8 cellular contexts compared by ENCODE assay signal in the genomic region with DNA sequence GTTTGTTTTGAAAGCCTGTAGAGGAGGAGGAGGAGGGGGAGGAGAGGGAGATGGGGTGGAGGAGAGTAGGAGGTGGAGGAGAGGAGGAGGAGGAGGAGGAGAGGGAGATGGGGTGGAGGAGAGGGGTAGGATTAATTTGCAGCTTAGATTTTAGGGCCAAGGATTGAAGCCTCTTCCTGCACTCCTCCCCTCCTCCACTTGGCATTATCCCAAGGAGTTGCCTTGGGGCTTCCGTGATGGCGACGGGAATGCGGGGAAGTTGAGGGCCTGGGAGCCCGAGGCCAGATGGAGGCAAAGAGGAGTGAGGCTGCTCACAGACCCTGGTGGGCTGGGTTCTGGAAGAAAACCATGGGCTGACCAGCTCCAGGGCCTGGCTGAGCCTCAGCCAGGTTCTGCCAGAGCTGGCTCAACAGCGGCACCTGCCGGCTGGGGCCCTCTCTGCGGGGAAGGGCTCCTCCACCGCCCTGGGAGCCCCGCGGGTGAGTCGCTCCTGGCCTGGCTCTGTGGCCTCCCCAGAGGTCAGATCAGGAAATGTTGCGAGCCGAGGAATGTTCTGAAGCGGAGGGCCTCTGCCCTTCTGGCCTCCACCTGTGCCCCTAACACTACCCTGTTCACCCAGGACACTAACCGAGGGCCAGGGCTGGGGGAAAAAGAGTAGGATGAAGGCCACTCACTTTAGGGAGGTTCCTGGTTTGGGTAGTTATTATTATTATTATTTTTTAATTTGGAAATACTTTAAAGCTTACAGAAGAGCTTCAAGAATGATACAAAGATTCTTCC. TPM values are rescaled to one million over a fixed set of nuclear protein-coding genes. Genes with fewer than 3 reads are reported as not detected.
DNase-seq lines count a peak whose midpoint lies in the region; ATAC-seq and TF ChIP-seq lines count a peak whose summit lies in the region.

No MANE protein-coding gene starts in this region.

- intact Hi-C loops in aorta (cut with DNase I): loop anchor here (1.0 to 2.0 kb wide), 3 partner anchors 45 to 62 kb away; partner anchors contain the start of genes ACBD4 (in 2 of the 2) and HEXIM1 (in 1 of the 2)

- H3K9me3 ChIP-seq in HAP-1 (no peaks in the 10 kb centered on the region), T-helper 17 cell (ENCODE audit: control insufficient read depth, low read length, poor library complexity, severe bottlenecking) (no peaks in the 10 kb centered on the region), right atrium auricular region (no peaks in the 10 kb centered on the region), aorta (ENCODE audit: control insufficient read depth, low read length) (no peaks in the 10 kb centered on the region)

- H3K27me3 ChIP-seq in HAP-1 (ENCODE audit: low read depth): no peaks in the 10 kb centered on the region
- H3K27me3 ChIP-seq in right atrium auricular region: no peaks in the 10 kb centered on the region
- H3K27me3 ChIP-seq in aorta (ENCODE audit: control insufficient read depth in 1 of 2, insufficient read depth in 2 of 2, low read length in 1 of 2): no peaks in the 10 kb centered on the region

- H3K4me1 Mint-ChIP-seq in T-helper 17 cell: no peaks in the 10 kb centered on the region

- no peak overlapping the region for H3K4me3 ChIP-seq in HAP-1
- H3K4me3 ChIP-seq in right atrium auricular region: no peak overlapping the region
- H3K4me3 ChIP-seq in aorta (ENCODE audit: low read length in 2 of 2): no peak overlapping the region

- 2 to 3% methylated on average over 15 to 16 of the region's 16 CpGs for WGBS in aorta, 2 donors

- in situ Hi-C loops in HAP-1 (cut with MboI; ENCODE audit: low sequenced_read_pairs): loop anchor here (5.0 kb wide), 1 partner anchor 60 kb away; the partner anchor contains the start of gene ACBD4

- peaks cover 8% of the 10 kb centered on the region for H3K4me1 ChIP-seq in HAP-1
- peaks cover 0 to 9% of the 10 kb centered on the region in 2 donors for H3K4me1 ChIP-seq in right atrium auricular region
- H3K4me1 ChIP-seq in aorta (ENCODE audit: control insufficient read depth in 1 of 2, insufficient read depth in 2 of 2, low read length in 2 of 2): no peaks in the 10 kb centered on the region

- no peaks in the 10 kb centered on the region for H3K27me3 Mint-ChIP-seq in T-helper 17 cell

- H3K36me3 Mint-ChIP-seq in T-helper 17 cell (ENCODE audit: low read depth): no peaks in the 10 kb centered on the region

- H3K27ac ChIP-seq in right atrium auricular region: peak overlapping the region in 1 of 2 donors; percentile 56
- no peak overlapping the region for H3K27ac ChIP-seq in aorta (ENCODE audit: low read depth in 1 of 2, low read length in 2 of 2)

- no peak overlapping the region for H3K27ac Mint-ChIP-seq in T-helper 17 cell

- peak; percentile 97 to 99 for TF ChIP-seq CTCF in right atrium auricular region (IDR thresholded peaks at IDR 0.05)

- H3K36me3 ChIP-seq in HAP-1 (replicated peaks) (no peaks in the 10 kb centered on the region), right atrium auricular region (no peaks in the 10 kb centered on the region), aorta (ENCODE audit: control insufficient read depth in 1 of 2, insufficient read depth in 2 of 2, low read length in 1 of 2) (no peaks in the 10 kb centered on the region)

- no peak overlapping the region for H3K4me3 Mint-ChIP-seq in T-helper 17 cell

- DNase-seq in DMS53 (lab: John Stamatoyannopoulos, UW) (peak; percentile 94), HAP-1 (ENCODE audit: low spot score in 2 of 2) (peak; percentile 78 to 97), NCI-H1436 (lab: John Stamatoyannopoulos, UW) (peak; percentile 86), T-helper 17 cell (peak; percentile 75 to 92 (median 84)), anterior cingulate cortex (lab: John Stamatoyannopoulos, UW) (peak in 57 of 58 donors; percentile 15 to 88 (median 78)), right atrium auricular region (ENCODE audit: low spot score) (peak; percentile 94), putamen (ENCODE audit: low spot score) (peak; percentile 82), aorta (peak; percentile 94 to 98)

- peak; percentile 100 for ATAC-seq in T-helper 17 cell
- peak; percentile 97 for ATAC-seq in aorta (ENCODE audit: low FRiP score)

RNA-seq across cellular contexts. Expression of gene FMNL1, which starts 23.9 kb away (rescaled TPM):
- total RNA-seq in T-helper 17 cell (100 to 1,000 TPM; 509 to 550 TPM), right atrium auricular region (10 to 100 TPM in 1 of 2 donors, 1 to 10 TPM in 1; 7.6 to 13.6 TPM), aorta (10 to 100 TPM; 24.0 to 51.7 TPM)
- polyA plus RNA-seq in aorta: 10 to 100 TPM in 1 of 2 donors, 1 to 10 TPM in 1; 2.2 to 11.9 TPM

RNA-seq across cellular contexts. Expression of gene HEXIM2, which starts 36.1 kb away (rescaled TPM):
- total RNA-seq in T-helper 17 cell: 10 to 100 TPM in 1 of 2 donors, 1 to 10 TPM in 1; 1.5 to 12.3 TPM
- 1 to 10 TPM; 3.1 to 6.8 TPM for total RNA-seq in right atrium auricular region
- 1 to 10 TPM; 2.7 to 6.0 TPM for total RNA-seq in aorta
- 1 to 10 TPM; 4.4 to 10.0 TPM for polyA plus RNA-seq in aorta

RNA-seq across cellular contexts. Expression of gene HEXIM1, which starts 49.5 kb away (rescaled TPM):
- total RNA-seq in T-helper 17 cell: 10 to 100 TPM; 52.4 to 71.8 TPM
- 10 to 100 TPM; 16.4 to 31.1 TPM for total RNA-seq in right atrium auricular region
- 10 to 100 TPM; 48.7 to 64.0 TPM for total RNA-seq in aorta
- polyA plus RNA-seq in aorta: 10 to 100 TPM; 40.8 to 62.6 TPM

Comparison
In these comparisons a context has a peak if more than half of its experiments do, and no peak if none do; other contexts are left out.
1. RNA of gene FMNL1, which starts 23.9 kb away (total RNA-seq): 509 to 550 TPM in T-helper 17 cell; 24.0 to 51.7 TPM in aorta and 7.6 to 13.6 TPM in right atrium auricular region; every median in the first group is over 4 times any median in the second.
2. Peak in every context shown above with its lines, with median percentiles within 50 percentile points of each other: DNase-seq.